In the genomic region with DNA sequence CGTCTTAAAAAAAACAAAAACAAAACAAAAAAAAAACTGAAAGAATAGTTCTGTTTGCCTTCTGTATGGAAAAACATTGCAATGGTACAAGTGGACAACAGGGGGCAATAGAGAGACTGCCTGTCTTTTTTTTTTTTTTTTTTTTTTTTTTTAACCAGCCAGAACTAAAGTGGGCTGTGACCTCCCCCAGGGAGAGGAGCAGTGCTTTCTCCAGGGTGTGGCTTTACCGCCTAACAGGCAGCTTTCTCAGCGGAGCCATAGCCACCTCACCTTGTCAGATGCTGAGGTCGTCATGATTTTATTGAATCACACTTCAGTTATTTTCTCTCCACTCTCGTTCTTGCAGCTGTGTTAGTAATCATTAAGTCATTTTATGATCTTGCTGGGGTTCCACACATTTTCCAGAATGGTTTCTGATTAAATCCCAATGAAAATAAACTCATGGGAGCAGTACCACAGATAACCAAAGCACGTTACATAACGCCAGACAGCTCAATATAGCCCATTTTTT, we compare ENCODE assay signal across 8 cellular contexts.
DNase-seq lines count a peak whose midpoint lies in the region; ATAC-seq and TF ChIP-seq lines count a peak whose summit lies in the region.

No MANE protein-coding gene starts in this region.

- H3K27ac ChIP-seq in upper lobe of left lung, result no peak overlapping the region

- peak; percentile 80 for DNase-seq in A172 (ENCODE audit: low spot score)
- DNase-seq in EH (ENCODE audit: low read depth), result peak; percentile 83
- peak; percentile 50 for DNase-seq in NCI-H2029 (lab: John Stamatoyannopoulos, UW)
- DNase-seq in kidney epithelial cell (ENCODE audit: low read depth), result no peak
- DNase-seq in upper lobe of left lung, result no peak
- DNase-seq in activated CD8-positive, alpha-beta memory T cell treated with anti-CD3 and anti-CD28 coated beads, Interleukin-2, amount 50 U/mL, for 4 hours, result no peak

- no peaks in the 10 kb centered on the region for H3K27me3 Mint-ChIP-seq in activated naive CD4-positive, alpha-beta T cell treated with anti-CD3 and anti-CD28 coated beads, Interleukin-2, amount 50 U/mL, for 24 hours

- H3K4me1 ChIP-seq in upper lobe of left lung, result peaks cover 19 to 23% (median 22%) of the 10 kb centered on the region in 4 donors

- peak overlapping the region; percentile 82 for H3K27ac Mint-ChIP-seq in activated naive CD4-positive, alpha-beta T cell treated with anti-CD3 and anti-CD28 coated beads, Interleukin-2, amount 50 U/mL, for 24 hours

- H3K4me1 Mint-ChIP-seq in activated naive CD4-positive, alpha-beta T cell treated with anti-CD3 and anti-CD28 coated beads, Interleukin-2, amount 50 U/mL, for 24 hours, result peaks cover 49% of the 10 kb centered on the region

- H3K27me3 ChIP-seq in kidney epithelial cell (ENCODE audit: control insufficient read depth, insufficient read depth, low read length) (no peaks in the 10 kb centered on the region), upper lobe of left lung (no peaks in the 10 kb centered on the region)

- peak overlapping the region; percentile 36 for H3K4me3 Mint-ChIP-seq in activated naive CD4-positive, alpha-beta T cell treated with anti-CD3 and anti-CD28 coated beads, Interleukin-2, amount 50 U/mL, for 24 hours

- no peaks in the 10 kb centered on the region for H3K36me3 Mint-ChIP-seq in activated naive CD4-positive, alpha-beta T cell treated with anti-CD3 and anti-CD28 coated beads, Interleukin-2, amount 50 U/mL, for 24 hours

- H3K36me3 ChIP-seq in kidney epithelial cell (ENCODE audit: control insufficient read depth, insufficient read depth, low read length) (no peaks in the 10 kb centered on the region), upper lobe of left lung (no peaks in the 10 kb centered on the region)

- no peak for TF ChIP-seq POLR2A in upper lobe of left lung (IDR thresholded peaks at IDR 0.05)

- no peaks in the 10 kb centered on the region for H3K9me3 ChIP-seq in upper lobe of left lung

- H3K4me3 ChIP-seq in kidney epithelial cell (ENCODE audit: low read depth, low read length) (no peak overlapping the region), upper lobe of left lung (no peak overlapping the region)

- TF ChIP-seq EP300 in upper lobe of left lung (IDR thresholded peaks at IDR 0.05), result no peak

- 65 to 69% methylated on average over 7 of the region's 7 CpGs for WGBS in upper lobe of left lung, 2 donors

- ATAC-seq in upper lobe of left lung (ENCODE audit: low FRiP score in 2 of 2) (no peak), HG02840 (IDR thresholded peaks at IDR 0.05; ENCODE audit: low FRiP score, unreplicated experiment) (no peak)

- TF ChIP-seq CTCF in kidney epithelial cell (IDR thresholded peaks at IDR 0.05; ENCODE audit: insufficient read depth, low read length, poor library complexity, severe bottlenecking) (peak; percentile 75), upper lobe of left lung (IDR thresholded peaks at IDR 0.05) (peak in 5 of 6 experiments; percentile 17 to 68 (median 40))

- H3K9me3 Mint-ChIP-seq in activated naive CD4-positive, alpha-beta T cell treated with anti-CD3 and anti-CD28 coated beads, Interleukin-2, amount 50 U/mL, for 24 hours, result no peaks in the 10 kb centered on the region

Comparison
In these comparisons a context has a peak if more than half of its experiments do, and no peak if none do; other contexts are left out.
1. DNase-seq: peak in A172 (single experiment), EH (single experiment) and NCI-H2029 (single experiment); none in kidney epithelial cell (single experiment), upper lobe of left lung (0 of 2) and activated CD8-positive, alpha-beta memory T cell treated with anti-CD3 and anti-CD28 coated beads, Interleukin-2, amount 50 U/mL, for 4 hours (single experiment).